2 cellular contexts compared by ENCODE assay signal in the genomic region with DNA sequence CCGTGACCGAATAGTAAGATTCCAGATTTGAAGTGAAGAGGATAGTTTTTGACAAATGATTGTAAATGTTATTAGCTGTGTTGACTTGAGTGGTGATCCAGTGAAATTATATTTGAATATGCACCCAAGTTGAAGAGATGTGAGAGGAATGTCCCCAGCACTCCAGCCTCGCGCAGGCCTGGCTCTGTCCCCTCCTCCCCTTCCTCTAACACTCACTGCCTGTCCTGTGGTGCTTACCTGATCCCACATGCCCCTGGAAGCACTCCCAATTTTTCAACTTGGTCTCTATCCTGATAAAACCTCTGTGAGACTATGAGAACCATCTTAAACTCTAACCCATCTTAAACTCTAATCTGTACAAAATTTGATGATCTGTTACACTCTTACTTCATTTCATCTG.
TF ChIP-seq lines count a peak whose summit lies in the region.

No MANE protein-coding gene starts in this region.

TF ChIP-seq in GM23338, 12 proteins besides CTCF, POLR2A, EP300 and RAD21 (continued from another document):
- TF ChIP-seq, protein P1, sequence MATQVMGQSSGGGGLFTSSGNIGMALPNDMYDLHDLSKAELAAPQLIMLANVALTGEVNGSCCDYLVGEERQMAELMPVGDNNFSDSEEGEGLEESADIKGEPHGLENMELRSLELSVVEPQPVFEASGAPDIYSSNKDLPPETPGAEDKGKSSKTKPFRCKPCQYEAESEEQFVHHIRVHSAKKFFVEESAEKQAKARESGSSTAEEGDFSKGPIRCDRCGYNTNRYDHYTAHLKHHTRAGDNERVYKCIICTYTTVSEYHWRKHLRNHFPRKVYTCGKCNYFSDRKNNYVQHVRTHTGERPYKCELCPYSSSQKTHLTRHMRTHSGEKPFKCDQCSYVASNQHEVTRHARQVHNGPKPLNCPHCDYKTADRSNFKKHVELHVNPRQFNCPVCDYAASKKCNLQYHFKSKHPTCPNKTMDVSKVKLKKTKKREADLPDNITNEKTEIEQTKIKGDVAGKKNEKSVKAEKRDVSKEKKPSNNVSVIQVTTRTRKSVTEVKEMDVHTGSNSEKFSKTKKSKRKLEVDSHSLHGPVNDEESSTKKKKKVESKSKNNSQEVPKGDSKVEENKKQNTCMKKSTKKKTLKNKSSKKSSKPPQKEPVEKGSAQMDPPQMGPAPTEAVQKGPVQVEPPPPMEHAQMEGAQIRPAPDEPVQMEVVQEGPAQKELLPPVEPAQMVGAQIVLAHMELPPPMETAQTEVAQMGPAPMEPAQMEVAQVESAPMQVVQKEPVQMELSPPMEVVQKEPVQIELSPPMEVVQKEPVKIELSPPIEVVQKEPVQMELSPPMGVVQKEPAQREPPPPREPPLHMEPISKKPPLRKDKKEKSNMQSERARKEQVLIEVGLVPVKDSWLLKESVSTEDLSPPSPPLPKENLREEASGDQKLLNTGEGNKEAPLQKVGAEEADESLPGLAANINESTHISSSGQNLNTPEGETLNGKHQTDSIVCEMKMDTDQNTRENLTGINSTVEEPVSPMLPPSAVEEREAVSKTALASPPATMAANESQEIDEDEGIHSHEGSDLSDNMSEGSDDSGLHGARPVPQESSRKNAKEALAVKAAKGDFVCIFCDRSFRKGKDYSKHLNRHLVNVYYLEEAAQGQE (IDR thresholded peaks at IDR 0.05; ENCODE audit: unreplicated experiment) = no peak
- TF ChIP-seq EZH2 (IDR thresholded peaks at IDR 0.05; ENCODE audit: low read depth, unreplicated experiment) (no peak), ZNF462 (CRISPR knock-in tag; IDR thresholded peaks at IDR 0.05) (no peak), NANOG (IDR thresholded peaks at IDR 0.05; ENCODE audit: borderline replicate concordance) (no peak), JUNB (IDR thresholded peaks at IDR 0.05; ENCODE audit: unreplicated experiment) (no peak), CREB1 (CRISPR knock-in tag; IDR thresholded peaks at IDR 0.05; ENCODE audit: low read depth) (no peak), ZNF331 (CRISPR knock-in tag; IDR thresholded peaks at IDR 0.05; ENCODE audit: low read depth) (no peak), STAT1 (IDR thresholded peaks at IDR 0.05; ENCODE audit: unreplicated experiment) (no peak)

TF ChIP-seq in WTC11, 78 proteins besides CTCF, POLR2A, EP300 and RAD21 (continued from another document):
- TF ChIP-seq, protein P2, sequence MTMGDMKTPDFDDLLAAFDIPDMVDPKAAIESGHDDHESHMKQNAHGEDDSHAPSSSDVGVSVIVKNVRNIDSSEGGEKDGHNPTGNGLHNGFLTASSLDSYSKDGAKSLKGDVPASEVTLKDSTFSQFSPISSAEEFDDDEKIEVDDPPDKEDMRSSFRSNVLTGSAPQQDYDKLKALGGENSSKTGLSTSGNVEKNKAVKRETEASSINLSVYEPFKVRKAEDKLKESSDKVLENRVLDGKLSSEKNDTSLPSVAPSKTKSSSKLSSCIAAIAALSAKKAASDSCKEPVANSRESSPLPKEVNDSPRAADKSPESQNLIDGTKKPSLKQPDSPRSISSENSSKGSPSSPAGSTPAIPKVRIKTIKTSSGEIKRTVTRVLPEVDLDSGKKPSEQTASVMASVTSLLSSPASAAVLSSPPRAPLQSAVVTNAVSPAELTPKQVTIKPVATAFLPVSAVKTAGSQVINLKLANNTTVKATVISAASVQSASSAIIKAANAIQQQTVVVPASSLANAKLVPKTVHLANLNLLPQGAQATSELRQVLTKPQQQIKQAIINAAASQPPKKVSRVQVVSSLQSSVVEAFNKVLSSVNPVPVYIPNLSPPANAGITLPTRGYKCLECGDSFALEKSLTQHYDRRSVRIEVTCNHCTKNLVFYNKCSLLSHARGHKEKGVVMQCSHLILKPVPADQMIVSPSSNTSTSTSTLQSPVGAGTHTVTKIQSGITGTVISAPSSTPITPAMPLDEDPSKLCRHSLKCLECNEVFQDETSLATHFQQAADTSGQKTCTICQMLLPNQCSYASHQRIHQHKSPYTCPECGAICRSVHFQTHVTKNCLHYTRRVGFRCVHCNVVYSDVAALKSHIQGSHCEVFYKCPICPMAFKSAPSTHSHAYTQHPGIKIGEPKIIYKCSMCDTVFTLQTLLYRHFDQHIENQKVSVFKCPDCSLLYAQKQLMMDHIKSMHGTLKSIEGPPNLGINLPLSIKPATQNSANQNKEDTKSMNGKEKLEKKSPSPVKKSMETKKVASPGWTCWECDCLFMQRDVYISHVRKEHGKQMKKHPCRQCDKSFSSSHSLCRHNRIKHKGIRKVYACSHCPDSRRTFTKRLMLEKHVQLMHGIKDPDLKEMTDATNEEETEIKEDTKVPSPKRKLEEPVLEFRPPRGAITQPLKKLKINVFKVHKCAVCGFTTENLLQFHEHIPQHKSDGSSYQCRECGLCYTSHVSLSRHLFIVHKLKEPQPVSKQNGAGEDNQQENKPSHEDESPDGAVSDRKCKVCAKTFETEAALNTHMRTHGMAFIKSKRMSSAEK (CRISPR knock-in tag; IDR thresholded peaks at IDR 0.05; ENCODE audit: borderline replicate concordance) = no peak
- TF ChIP-seq SMAD4 (CRISPR knock-in tag; IDR thresholded peaks at IDR 0.05) = no peak
- no peak for TF ChIP-seq JUN (CRISPR knock-in tag; IDR thresholded peaks at IDR 0.05)
- no peak for TF ChIP-seq NR3C1 (CRISPR knock-in tag; conservative IDR thresholded peaks at IDR 0.05; ENCODE audit: low read depth)
- no peak for TF ChIP-seq ELF4 (CRISPR knock-in tag; IDR thresholded peaks at IDR 0.05; ENCODE audit: low read depth)
- no peak for TF ChIP-seq ATF6 (CRISPR knock-in tag; IDR thresholded peaks at IDR 0.05)
- no peak for TF ChIP-seq TCF7 (CRISPR knock-in tag; IDR thresholded peaks at IDR 0.05; ENCODE audit: low read depth)
- no peak for TF ChIP-seq AFF4 (CRISPR knock-in tag; IDR thresholded peaks at IDR 0.05; ENCODE audit: borderline replicate concordance)
- TF ChIP-seq TEAD1 (CRISPR knock-in tag; IDR thresholded peaks at IDR 0.05) = no peak
- TF ChIP-seq, protein P3, sequence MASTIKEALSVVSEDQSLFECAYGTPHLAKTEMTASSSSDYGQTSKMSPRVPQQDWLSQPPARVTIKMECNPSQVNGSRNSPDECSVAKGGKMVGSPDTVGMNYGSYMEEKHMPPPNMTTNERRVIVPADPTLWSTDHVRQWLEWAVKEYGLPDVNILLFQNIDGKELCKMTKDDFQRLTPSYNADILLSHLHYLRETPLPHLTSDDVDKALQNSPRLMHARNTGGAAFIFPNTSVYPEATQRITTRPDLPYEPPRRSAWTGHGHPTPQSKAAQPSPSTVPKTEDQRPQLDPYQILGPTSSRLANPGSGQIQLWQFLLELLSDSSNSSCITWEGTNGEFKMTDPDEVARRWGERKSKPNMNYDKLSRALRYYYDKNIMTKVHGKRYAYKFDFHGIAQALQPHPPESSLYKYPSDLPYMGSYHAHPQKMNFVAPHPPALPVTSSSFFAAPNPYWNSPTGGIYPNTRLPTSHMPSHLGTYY (CRISPR knock-in tag; IDR thresholded peaks at IDR 0.05) = no peak
TF ChIP-seq in WTC11: peak in this region for 0.
